ENCODE assay signal across 25 cellular contexts in the genomic region with DNA sequence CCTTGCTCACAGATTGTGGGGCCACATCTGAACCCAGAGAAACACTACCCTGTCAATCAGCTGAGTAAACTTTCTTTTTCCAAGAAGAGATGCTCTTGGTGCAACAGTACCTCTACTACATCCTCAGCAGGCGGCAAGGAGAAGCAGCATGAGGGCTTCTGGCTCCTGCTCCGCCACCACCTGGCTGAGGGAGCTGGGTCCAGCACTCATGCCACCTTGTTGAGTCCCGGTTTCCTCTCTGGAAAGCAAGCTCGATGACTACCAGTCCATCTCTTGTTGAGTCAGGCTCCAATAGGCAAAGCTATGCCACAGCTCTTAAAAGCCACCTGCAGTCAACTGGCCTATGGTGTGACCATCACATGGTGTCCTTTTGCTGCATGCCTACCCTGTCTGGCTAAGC.
"Had no signal": no experiment of that assay in that cellular context is flagged by ENCODE, and none has a peak within 500 bp of the region (broad histone marks: within the 10 kb centered on the region; RNA-seq: fewer than 3 reads in every experiment).

No MANE protein-coding gene starts in this region.

- H3K4me1 ChIP-seq: parathyroid adenoma, psoas muscle, sigmoid colon, uterus had no signal

- ATAC-seq: naive thymus-derived CD8-positive, alpha-beta T cell; natural killer cell treated with Interleukin-12 subunit alpha and Interleukin-12 subunit beta and Interleukin-15 and Interleukin-18, amount 100 ng/mL, for 72 hours; psoas muscle; right cardiac atrium; right lobe of liver; stimulated activated effector memory CD8-positive, alpha-beta T cell treated with anti-CD3 and anti-CD28 coated beads, Interleukin-12 subunit alpha, Interleukin-12 subunit beta, amount 100 ng/mL, for 72 hours; stimulated activated naive B cell treated with anti-CD40 and anti-IgM and Interleukin-4, amounts not matched to agents 10 μg/mL and 1 μg/mL and 100 μg/mL, for 72 hours had no signal

- H3K9me3 ChIP-seq: ovary, psoas muscle, right lobe of liver, sigmoid colon, stomach, thoracic aorta, thyroid gland, tibial nerve, upper lobe of left lung, uterus had no signal

- H3K27me3 ChIP-seq: ovary, right lobe of liver, sigmoid colon, thyroid gland, tibial nerve, upper lobe of left lung, uterus had no signal

- H3K36me3 ChIP-seq: ovary, right lobe of liver, sigmoid colon, stomach, thoracic aorta, thyroid gland, tibial nerve, upper lobe of left lung, uterus had no signal

- H3K9ac ChIP-seq: parathyroid adenoma had no signal

- H2AFZ ChIP-seq: parathyroid adenoma had no signal

- DNase-seq: naive thymus-derived CD8-positive, alpha-beta T cell; nephron progenitor cell; occipital lobe; ovary; psoas muscle; right cardiac atrium; right lobe of liver; sigmoid colon; small intestine; stimulated activated CD4-positive, alpha-beta T cell treated with anti-CD3 and anti-CD28 coated beads, Interleukin-15, amount 100 ng/mL, for 24 hours; stimulated activated CD4-positive, alpha-beta T cell treated with anti-CD3 and anti-CD28 coated beads, Interleukin-2, amount 100 ng/mL, for 24 hours; stimulated activated CD4-positive, alpha-beta T cell treated with anti-CD3 and anti-CD28 coated beads, Interleukin-2, amount 100 ng/mL, for 48 hours; stimulated activated CD4-positive, alpha-beta T cell treated with anti-CD3 and anti-CD28 coated beads, Interleukin-4, amount 100 ng/mL, for 24 hours; stimulated activated naive B cell treated with anti-CD40 and anti-IgM and Interleukin-4, amounts not matched to agents 10 μg/mL and 1 μg/mL and 100 μg/mL, for 72 hours; stimulated activated naive CD4-positive, alpha-beta T cell treated with Interleukin-2 at 50 U/mL for 16 hours; stomach; thyroid gland; trophoblast cell; upper lobe of left lung; uterus had no signal

- H3K4me3 ChIP-seq: ovary, psoas muscle, right lobe of liver, sigmoid colon, stomach, thoracic aorta, thyroid gland, tibial nerve, upper lobe of left lung, uterus had no signal

- H3K27ac ChIP-seq: ovary, parathyroid adenoma, psoas muscle, right lobe of liver, sigmoid colon, stomach, thoracic aorta, thyroid gland, tibial nerve, upper lobe of left lung, uterus had no signal

- FAIRE-seq: small intestine had no signal
